Comparison of ENCODE assay signal across 23 cellular contexts in the genomic region with DNA sequence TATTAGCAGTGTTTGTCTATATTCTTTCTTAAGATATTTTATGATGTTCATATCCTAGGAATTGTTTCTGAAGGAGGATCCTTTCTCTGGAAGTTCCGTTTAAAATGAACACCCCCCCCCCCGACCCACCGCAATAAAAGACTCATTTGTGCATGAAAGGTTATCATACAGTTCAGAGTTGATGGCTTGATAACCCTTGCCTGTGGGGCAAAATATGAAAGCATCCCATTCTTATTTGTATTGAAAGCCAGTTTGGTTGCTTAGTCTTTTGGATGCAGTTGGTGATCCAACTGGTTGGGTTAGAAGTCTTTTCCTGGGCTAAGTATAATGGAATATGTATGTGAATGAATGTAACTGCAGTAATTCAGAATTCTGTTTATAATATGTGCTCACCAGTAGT.
"Had no signal": no experiment of that assay in that cellular context is flagged by ENCODE, and none has a peak within 500 bp of the region (broad histone marks: within the 10 kb centered on the region; RNA-seq: fewer than 3 reads in every experiment).

No MANE protein-coding gene starts in this region.

- H3K27ac ChIP-seq: dorsolateral prefrontal cortex, epithelial cell of prostate, esophagus squamous epithelium, gastrocnemius medialis, heart right ventricle, left lung, lower lobe of right lung had no signal

- H3K4me3 ChIP-seq: dorsolateral prefrontal cortex, esophagus squamous epithelium, gastrocnemius medialis, heart right ventricle, left lung, lower lobe of right lung, mucosa of descending colon had no signal

- ATAC-seq: esophagus mucosa; gastrocnemius medialis; heart right ventricle; left cardiac atrium; left lung; left ventricle myocardium superior; lower lobe of right lung; naive thymus-derived CD8-positive, alpha-beta T cell had no signal

- H3K27me3 ChIP-seq: esophagus squamous epithelium, gastrocnemius medialis, left lung had no signal

- H3K4me1 ChIP-seq: gastrocnemius medialis, left lung, lower lobe of right lung had no signal

- DNase-seq: dermis blood vessel endothelial cell; dorsolateral prefrontal cortex; effector CD4-positive, alpha-beta T cell; effector memory CD4-positive, alpha-beta T cell; erythroblast; esophagus squamous epithelium; foreskin fibroblast; foreskin melanocyte; gastrocnemius medialis; glutamatergic neuron; head of caudate nucleus; heart right ventricle; hippocampal formation; left cardiac atrium; left lung; left ventricle myocardium superior; lower lobe of right lung; mesenchymal stem cell; naive B cell; naive thymus-derived CD8-positive, alpha-beta T cell had no signal

- H3K36me3 ChIP-seq: esophagus squamous epithelium, gastrocnemius medialis, heart right ventricle, left lung, lower lobe of right lung had no signal

- H3K9me3 ChIP-seq: esophagus squamous epithelium, gastrocnemius medialis, heart right ventricle, left lung, lower lobe of right lung, mucosa of descending colon had no signal
